24 cellular contexts compared by ENCODE assay signal in genomic region chr15:66018178-66018797, GRCh38.
DNase-seq lines count a peak whose midpoint lies in the region; ATAC-seq and TF ChIP-seq lines count a peak whose summit lies in the region.
"Had no signal": no experiment of that assay in that cellular context is flagged by ENCODE, and none has a peak within 500 bp of the region (broad histone marks: within the 10 kb centered on the region; RNA-seq: fewer than 3 reads in every experiment).

No MANE protein-coding gene starts in this region.

- H3K27ac Mint-ChIP-seq in brain: peak overlapping the region in 3 of 5 experiments; percentile 15 to 76 (median 25)
- H3K27ac Mint-ChIP-seq in type B pancreatic cell: peak overlapping the region; percentile 2
- no peak overlapping the region for H3K27ac Mint-ChIP-seq in activated CD4-positive, alpha-beta T cell treated with anti-CD3 and anti-CD28 coated beads for 36 hours
- H3K27ac Mint-ChIP-seq: CD4-positive, CD25-positive, alpha-beta regulatory T cell; HFFc6 had no signal

- CTCF ChIA-PET in GM10248 (lab: Yijun Ruan, JAX): no interaction called here
- CTCF ChIA-PET in activated CD4-positive, alpha-beta T cell treated with anti-CD3 and anti-CD28 coated beads for 36 hours (lab: Charles Lee): no interaction called here

- ATAC-seq in GM18505 (IDR thresholded peaks at IDR 0.05; ENCODE audit: unreplicated experiment): no peak
- ATAC-seq in activated CD4-positive, alpha-beta T cell treated with anti-CD3 and anti-CD28 coated beads for 36 hours: no peak

- DNase-seq in DMS79 (lab: John Stamatoyannopoulos, UW): peak; percentile 51
- no peak for DNase-seq in DMS79 treated with DMSO at 0.1 percent for 48 hours (lab: John Stamatoyannopoulos, UW)
- DNase-seq in NCI-H2029 (lab: John Stamatoyannopoulos, UW): peak; percentile 29
- DNase-seq in type B pancreatic cell (ENCODE audit: extremely low spot score, unreplicated experiment): no peak
- DNase-seq in GM10248 (ENCODE audit: extremely low spot score): no peak
- no peak for DNase-seq in activated CD4-positive, alpha-beta T cell treated with anti-CD3 and anti-CD28 coated beads for 36 hours
- DNase-seq: ACHN; BE2C; CD4-positive, CD25-positive, alpha-beta regulatory T cell; HFFc6; KG1; MG63; NCI-H1694; NCI-H2081 treated with DMSO at 0.1 percent for 48 hours; NCI-H446; NCI-H524 treated with DMSO at 0.1 percent for 48 hours; NCI-H82; NK-92 treated with Interleukin-12 subunit alpha and Interleukin-12 subunit beta, amount 100 ng/mL, for 24 hours; PC-9; Right ventricle myocardium superior; RPMI8226; T-helper 2 cell had no signal

- TF ChIP-seq CTCF in brain (conservative IDR thresholded peaks at IDR 0.05): no peak
- no peak for TF ChIP-seq CTCF in type B pancreatic cell (conservative IDR thresholded peaks at IDR 0.05)
- TF ChIP-seq CTCF in GM10248 (IDR thresholded peaks at IDR 0.05; ENCODE audit: control extremely low read depth, extremely low read depth, low read depth, missing control alignments): no peak

- no peak overlapping the region for H3K4me3 Mint-ChIP-seq in brain
- no peak overlapping the region for H3K4me3 Mint-ChIP-seq in type B pancreatic cell
- H3K4me3 Mint-ChIP-seq in activated CD4-positive, alpha-beta T cell treated with anti-CD3 and anti-CD28 coated beads for 36 hours: no peak overlapping the region
- H3K4me3 Mint-ChIP-seq: CD4-positive, CD25-positive, alpha-beta regulatory T cell; HFFc6 had no signal

- peaks cover 11% of the 10 kb centered on the region for H3K27me3 Mint-ChIP-seq in brain
- peaks cover 11% of the 10 kb centered on the region for H3K27me3 Mint-ChIP-seq in type B pancreatic cell
- H3K27me3 Mint-ChIP-seq in activated CD4-positive, alpha-beta T cell treated with anti-CD3 and anti-CD28 coated beads for 36 hours: peaks cover 6% of the 10 kb centered on the region

- intact Hi-C loops in activated CD4-positive, alpha-beta T cell treated with anti-CD3 and anti-CD28 coated beads for 36 hours (cut with DNase I, micrococcal nuclease): no loop called here

- POLR2A ChIA-PET in GM10248 (lab: Yijun Ruan, JAX): interaction anchor here (0.6 kb wide), 1 partner anchor 34 kb away, joined by 5 read pairs; no protein-coding TSS in a partner anchor
- POLR2A ChIA-PET in activated CD4-positive, alpha-beta T cell treated with anti-CD3 and anti-CD28 coated beads for 36 hours (lab: Charles Lee): no interaction called here

- H3K36me3 Mint-ChIP-seq in brain (no peaks in the 10 kb centered on the region), type B pancreatic cell (no peaks in the 10 kb centered on the region)
- no peaks in the 10 kb centered on the region for H3K36me3 Mint-ChIP-seq in activated CD4-positive, alpha-beta T cell treated with anti-CD3 and anti-CD28 coated beads for 36 hours (ENCODE audit: low read depth)
- H3K36me3 Mint-ChIP-seq: CD4-positive, CD25-positive, alpha-beta regulatory T cell had no signal

- H3K9me3 Mint-ChIP-seq in brain (peaks cover 4 to 10% (median 5%) of the 10 kb centered on the region in 5 experiments), type B pancreatic cell (no peaks in the 10 kb centered on the region)
- H3K9me3 Mint-ChIP-seq in activated CD4-positive, alpha-beta T cell treated with anti-CD3 and anti-CD28 coated beads for 36 hours (ENCODE audit: low read depth): no peaks in the 10 kb centered on the region
- H3K9me3 Mint-ChIP-seq: HFFc6 had no signal

- no peak for TF ChIP-seq POLR2A in GM18505 (IDR thresholded peaks at IDR 0.05; ENCODE audit: borderline replicate concordance, extremely low read depth, insufficient read depth, insufficient read length)

- H3K4me1 Mint-ChIP-seq in brain (peaks cover 56% of the 10 kb centered on the region), type B pancreatic cell (ENCODE audit: unreplicated experiment) (no peaks in the 10 kb centered on the region)
- no peaks in the 10 kb centered on the region for H3K4me1 Mint-ChIP-seq in activated CD4-positive, alpha-beta T cell treated with anti-CD3 and anti-CD28 coated beads for 36 hours
- H3K4me1 Mint-ChIP-seq: CD4-positive, CD25-positive, alpha-beta regulatory T cell had no signal

Comparison
In these comparisons a context has a peak if more than half of its experiments do, and no peak if none do; other contexts are left out.
1. DNase-seq: peak in DMS79 (single experiment) and NCI-H2029 (single experiment); none in DMS79 treated with DMSO at 0.1 percent for 48 hours (single experiment), type B pancreatic cell (single experiment), GM10248 (single experiment) and activated CD4-positive, alpha-beta T cell treated with anti-CD3 and anti-CD28 coated beads for 36 hours (single experiment).